34 cellular contexts compared by ENCODE assay signal in the genomic region with DNA sequence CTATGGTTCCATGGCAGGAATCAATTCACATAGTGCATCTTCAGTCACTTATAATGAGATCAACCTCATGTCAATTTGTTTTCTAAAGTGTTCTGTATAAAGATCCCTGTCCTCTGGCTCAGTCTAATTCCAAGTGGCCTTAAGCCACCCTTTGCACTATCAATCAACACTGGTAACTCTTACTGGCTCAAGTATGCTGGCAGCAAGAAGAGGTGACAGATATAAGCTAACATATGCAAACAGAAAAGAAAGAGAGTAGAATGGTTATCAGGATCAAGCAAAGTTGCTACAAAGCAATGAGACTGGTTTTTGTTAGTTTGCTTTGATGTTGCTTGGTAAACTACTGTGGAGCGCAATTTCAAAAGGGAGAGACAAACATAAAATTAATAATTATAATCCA.
"Had no signal": no experiment of that assay in that cellular context is flagged by ENCODE, and none has a peak within 500 bp of the region (broad histone marks: within the 10 kb centered on the region; RNA-seq: fewer than 3 reads in every experiment).

No MANE protein-coding gene starts in this region.

- H3K27ac Mint-ChIP-seq: activated CD4-positive, alpha-beta memory T cell treated with anti-CD3 and anti-CD28 coated beads for 36 hours; activated CD4-positive, alpha-beta T cell treated with anti-CD3 and anti-CD28 coated beads for 36 hours; activated CD4-positive, alpha-beta T cell treated with anti-CD3 and anti-CD28 coated beads, Interleukin-2, amount 10 ng/mL, durations not matched to agents 24 days and 14 days; activated CD8-positive, alpha-beta memory T cell treated with anti-CD3 and anti-CD28 coated beads, Interleukin-2, amount 10 ng/mL, durations not matched to agents 7 days and 5 days; activated CD8-positive, alpha-beta T cell treated with anti-CD3 and anti-CD28 coated beads, Interleukin-2, amount 10 ng/mL, durations not matched to agents 7 days and 5 days; activated naive CD4-positive, alpha-beta T cell treated with anti-CD3 and anti-CD28 coated beads, Interleukin-2, amount 10 ng/mL, durations not matched to agents 7 days and 5 days; activated naive CD4-positive, alpha-beta T cell treated with anti-CD3 and anti-CD28 coated beads, Interleukin-2, amount 50 U/mL, for 72 hours; activated naive CD8-positive, alpha-beta T cell treated with anti-CD3 and anti-CD28 coated beads, Interleukin-2, amount 10 ng/mL, durations not matched to agents 7 days and 5 days; activated T-cell treated with anti-CD3 and anti-CD28 coated beads, Interleukin-2, amount 50 U/mL, for 24 hours; activated T-cell treated with anti-CD3 and anti-CD28 coated beads, Interleukin-2, amount 50 U/mL, for 72 hours; T-helper 1 cell treated with Interleukin-12 subunit alpha and Interleukin-12 subunit beta and Interleukin-4 antibody, amounts not matched to agents 30 μg/mL and 1 μg/mL, for 36 hours; T-helper 2 cell treated with Interferon-gamma antibody and Interleukin-4, amounts not matched to agents 5 μg/mL and 100 μg/mL, for 36 hours had no signal

- H3K27ac ChIP-seq: ascending aorta, brain microvascular endothelial cell, coronary artery, esophagus muscularis mucosa, foreskin keratinocyte, gastrocnemius medialis, heart left ventricle had no signal

- FAIRE-seq: bronchial epithelial cell, endometrium, endothelial cell of umbilical vein had no signal

- H3K27me3 ChIP-seq: ascending aorta, brain microvascular endothelial cell, esophagus muscularis mucosa, foreskin keratinocyte, gastrocnemius medialis had no signal

- ATAC-seq: activated CD4-positive, alpha-beta T cell treated with anti-CD3 and anti-CD28 coated beads for 36 hours; activated CD8-positive, alpha-beta memory T cell treated with anti-CD3 and anti-CD28 coated beads, Interleukin-2, amount 10 ng/mL, durations not matched to agents 7 days and 5 days; activated CD8-positive, alpha-beta T cell treated with anti-CD3 and anti-CD28 coated beads, Interleukin-2, amount 10 ng/mL, durations not matched to agents 7 days and 5 days; activated naive CD4-positive, alpha-beta T cell treated with anti-CD3 and anti-CD28 coated beads, Interleukin-2, amount 50 U/mL, for 72 hours; activated T-cell treated with anti-CD3 and anti-CD28 coated beads, Interleukin-2, amount 50 U/mL, for 72 hours; foreskin keratinocyte; gastrocnemius medialis; heart left ventricle; T-cell had no signal

- H3K4me3 ChIP-seq: ascending aorta, coronary artery, esophagus muscularis mucosa, gastrocnemius medialis, heart left ventricle had no signal

- H3K4me3 Mint-ChIP-seq: activated CD4-positive, alpha-beta memory T cell treated with anti-CD3 and anti-CD28 coated beads for 36 hours; activated CD4-positive, alpha-beta T cell treated with anti-CD3 and anti-CD28 coated beads for 36 hours; activated CD4-positive, alpha-beta T cell treated with anti-CD3 and anti-CD28 coated beads, Interleukin-2, amount 10 ng/mL, durations not matched to agents 24 days and 14 days; activated CD8-positive, alpha-beta memory T cell treated with anti-CD3 and anti-CD28 coated beads, Interleukin-2, amount 10 ng/mL, durations not matched to agents 7 days and 5 days; activated CD8-positive, alpha-beta T cell treated with anti-CD3 and anti-CD28 coated beads, Interleukin-2, amount 10 ng/mL, durations not matched to agents 7 days and 5 days; activated naive CD4-positive, alpha-beta T cell treated with anti-CD3 and anti-CD28 coated beads, Interleukin-2, amount 10 ng/mL, durations not matched to agents 7 days and 5 days; activated naive CD8-positive, alpha-beta T cell treated with anti-CD3 and anti-CD28 coated beads, Interleukin-2, amount 10 ng/mL, durations not matched to agents 7 days and 5 days; activated T-cell treated with anti-CD3 and anti-CD28 coated beads, Interleukin-2, amount 50 U/mL, for 24 hours; activated T-cell treated with anti-CD3 and anti-CD28 coated beads, Interleukin-2, amount 50 U/mL, for 72 hours; central memory CD8-positive, alpha-beta T cell; T-cell; T-helper 1 cell treated with Interleukin-12 subunit alpha and Interleukin-12 subunit beta and Interleukin-4 antibody, amounts not matched to agents 30 μg/mL and 1 μg/mL, for 36 hours; T-helper 2 cell treated with Interferon-gamma antibody and Interleukin-4, amounts not matched to agents 5 μg/mL and 100 μg/mL, for 36 hours had no signal

- H3K36me3 ChIP-seq: ascending aorta, brain microvascular endothelial cell, esophagus muscularis mucosa, gastrocnemius medialis, heart left ventricle had no signal

- H3K9me3 Mint-ChIP-seq: activated CD4-positive, alpha-beta memory T cell treated with anti-CD3 and anti-CD28 coated beads for 36 hours; activated CD4-positive, alpha-beta T cell treated with anti-CD3 and anti-CD28 coated beads, Interleukin-2, amount 10 ng/mL, durations not matched to agents 24 days and 14 days; activated naive CD8-positive, alpha-beta T cell treated with anti-CD3 and anti-CD28 coated beads, Interleukin-2, amount 10 ng/mL, durations not matched to agents 7 days and 5 days; activated T-cell treated with anti-CD3 and anti-CD28 coated beads, Interleukin-2, amount 50 U/mL, for 24 hours; activated T-cell treated with anti-CD3 and anti-CD28 coated beads, Interleukin-2, amount 50 U/mL, for 72 hours; central memory CD8-positive, alpha-beta T cell; T-helper 1 cell treated with Interleukin-12 subunit alpha and Interleukin-12 subunit beta and Interleukin-4 antibody, amounts not matched to agents 30 μg/mL and 1 μg/mL, for 36 hours; T-helper 2 cell treated with Interferon-gamma antibody and Interleukin-4, amounts not matched to agents 5 μg/mL and 100 μg/mL, for 36 hours had no signal

- H3K27me3 Mint-ChIP-seq: activated CD4-positive, alpha-beta memory T cell treated with anti-CD3 and anti-CD28 coated beads for 36 hours; activated CD4-positive, alpha-beta T cell treated with anti-CD3 and anti-CD28 coated beads for 36 hours; activated CD4-positive, alpha-beta T cell treated with anti-CD3 and anti-CD28 coated beads, Interleukin-2, amount 10 ng/mL, durations not matched to agents 24 days and 14 days; activated CD8-positive, alpha-beta memory T cell treated with anti-CD3 and anti-CD28 coated beads, Interleukin-2, amount 10 ng/mL, durations not matched to agents 7 days and 5 days; activated naive CD4-positive, alpha-beta T cell treated with anti-CD3 and anti-CD28 coated beads, Interleukin-2, amount 10 ng/mL, durations not matched to agents 7 days and 5 days; activated naive CD8-positive, alpha-beta T cell treated with anti-CD3 and anti-CD28 coated beads, Interleukin-2, amount 10 ng/mL, durations not matched to agents 7 days and 5 days; central memory CD8-positive, alpha-beta T cell; T-cell had no signal

- H3K9me3 ChIP-seq: ascending aorta, esophagus muscularis mucosa, gastrocnemius medialis, heart left ventricle had no signal

- H3K4me1 ChIP-seq: ascending aorta, esophagus muscularis mucosa, gastrocnemius medialis had no signal

- DNase-seq: activated CD4-positive, alpha-beta memory T cell treated with anti-CD3 and anti-CD28 coated beads for 36 hours; activated CD4-positive, alpha-beta T cell treated with anti-CD3 and anti-CD28 coated beads for 36 hours; activated CD4-positive, alpha-beta T cell treated with anti-CD3 and anti-CD28 coated beads, Interleukin-2, amount 10 ng/mL, durations not matched to agents 24 days and 14 days; activated CD4-positive, CD25-positive, alpha-beta regulatory T cell; activated CD4-positive, CD25-positive, alpha-beta regulatory T cell treated with anti-CD3 and anti-CD28 coated beads, Interleukin-2, amount 50 U/mL, for 72 hours; activated CD8-positive, alpha-beta memory T cell treated with anti-CD3 and anti-CD28 coated beads, Interleukin-2, amount 10 ng/mL, durations not matched to agents 7 days and 5 days; activated CD8-positive, alpha-beta memory T cell treated with anti-CD3 and anti-CD28 coated beads, Interleukin-2, amount 50 U/mL, for 4 hours; activated CD8-positive, alpha-beta T cell treated with anti-CD3 and anti-CD28 coated beads, Interleukin-2, amount 10 ng/mL, durations not matched to agents 7 days and 5 days; activated gamma-delta T cell; activated naive CD4-positive, alpha-beta T cell; activated naive CD4-positive, alpha-beta T cell treated with anti-CD3 and anti-CD28 coated beads, Interleukin-2, amount 10 ng/mL, durations not matched to agents 7 days and 5 days; activated naive CD8-positive, alpha-beta T cell treated with anti-CD3 and anti-CD28 coated beads, Interleukin-2, amount 10 ng/mL, durations not matched to agents 7 days and 5 days; activated T-cell treated with anti-CD3 and anti-CD28 coated beads, Interleukin-2, amount 50 U/mL, for 24 hours; activated T-cell treated with anti-CD3 and anti-CD28 coated beads, Interleukin-2, amount 50 U/mL, for 72 hours; brain microvascular endothelial cell; dermis blood vessel endothelial cell; effector CD4-positive, alpha-beta T cell; foreskin keratinocyte; gastrocnemius medialis; glutamatergic neuron; heart left ventricle; SW 1271; T-cell; T1000 had no signal
